ENCODE assay signal across 12 cellular contexts in genomic region chr9:36152741-36153438, GRCh38. TPM values are rescaled to one million over a fixed set of nuclear protein-coding genes. Genes with fewer than 3 reads are reported as not detected.
DNase-seq lines count a peak whose midpoint lies in the region; ATAC-seq, FAIRE-seq and TF ChIP-seq lines count a peak whose summit lies in the region.
"Had no signal": no experiment of that assay in that cellular context is flagged by ENCODE, and none has a peak within 500 bp of the region (broad histone marks: within the 10 kb centered on the region; RNA-seq: fewer than 3 reads in every experiment).

No MANE protein-coding gene starts in this region.

- H3K4me2 ChIP-seq in BLaER1 treated with 17β-estradiol and CSF1 and Interleukin-3, amounts not matched to agents 10 nM and 100 nM: peak overlapping the region; percentile 87 to 99 (median 95)
- H3K4me2 ChIP-seq in K562 (ENCODE audit: insufficient read depth, low read length) (no peak overlapping the region), neural cell (ENCODE audit: low read length) (no peak overlapping the region)

- H4K20me1 ChIP-seq in BLaER1 treated with 17β-estradiol and CSF1 and Interleukin-3, amounts not matched to agents 10 nM and 100 nM: no peaks in the 10 kb centered on the region
- H4K20me1 ChIP-seq in K562 (replicated peaks; ENCODE audit: control insufficient read depth, insufficient read depth, low read length): no peaks in the 10 kb centered on the region
- no peaks in the 10 kb centered on the region for H4K20me1 ChIP-seq in neural cell (ENCODE audit: insufficient read depth)

- H3K4me1 ChIP-seq in BLaER1 treated with 17β-estradiol and CSF1 and Interleukin-3, amounts not matched to agents 10 nM and 100 nM: peaks cover 76 to 93% (median 85%) of the 10 kb centered on the region in 10 experiments
- peaks cover 0 to 11% of the 10 kb centered on the region in 2 experiments; a peak in 3 of 5 replicates for H3K4me1 ChIP-seq in K562 (replicated peaks in 1 of 2; ENCODE audit: control insufficient read depth in 2 of 2, insufficient read depth in 2 of 2, low read length in 2 of 2)

- no peak for TF ChIP-seq RAD21 in K562 (CRISPR knock-in tag; conservative IDR thresholded peaks at IDR 0.05 in 1 of 2, IDR thresholded peaks at IDR 0.05 in 1 of 2)
- TF ChIP-seq RAD21 in neural cell (conservative IDR thresholded peaks at IDR 0.05): no peak

- no peaks in the 10 kb centered on the region for H3K9me2 ChIP-seq in neural cell (ENCODE audit: insufficient read depth, low read length)

- no peak overlapping the region for H2AFZ ChIP-seq in K562 (ENCODE audit: low read depth, low read length)
- no peak overlapping the region for H2AFZ ChIP-seq in neural cell (ENCODE audit: low read depth, low read length)

- H3K27ac Mint-ChIP-seq in HFFc6: peak overlapping the region; percentile 95

- intact Hi-C loops in K562 (cut with micrococcal nuclease): no loop called here

- H3K4me1 Mint-ChIP-seq in HFFc6 (ENCODE audit: low read depth): peaks cover 61% of the 10 kb centered on the region

- TF ChIP-seq POLR2A in K562 (conservative IDR thresholded peaks at IDR 0.05): no peak

- H3K27me3 ChIP-seq in BLaER1 treated with 17β-estradiol and CSF1 and Interleukin-3, amounts not matched to agents 10 nM and 100 nM: no peaks in the 10 kb centered on the region
- no peaks in the 10 kb centered on the region for H3K27me3 ChIP-seq in K562 (ENCODE audit: control insufficient read depth in 2 of 2, insufficient read depth in 2 of 2, low read length in 2 of 2)
- H3K27me3 ChIP-seq in neural cell (ENCODE audit: insufficient read depth, low read depth, low read length): no peaks in the 10 kb centered on the region

- FAIRE-seq in K562 (lab: Jason Lieb, UNC): no peak
- FAIRE-seq: D721Med had no signal

- peaks cover 8 to 22% (median 19%) of the 10 kb centered on the region in 11 experiments; a peak in 20 of 22 replicates for H3K9me3 ChIP-seq in BLaER1 treated with 17β-estradiol and CSF1 and Interleukin-3, amounts not matched to agents 10 nM and 100 nM (replicated peaks in 1 of 11)
- H3K9me3 ChIP-seq in K562 (replicated peaks; ENCODE audit: control insufficient read depth, insufficient read depth, low read depth, low read length) (0 out of 2 replicates have a peak, but pooled peaks cover 1% of the 10 kb centered on the region), neural cell (ENCODE audit: low read length) (no peaks in the 10 kb centered on the region)

- H3K27ac ChIP-seq in BLaER1 treated with 17β-estradiol and CSF1 and Interleukin-3, amounts not matched to agents 10 nM and 100 nM: peak overlapping the region; percentile 83 to 95 (median 92); a peak in 21 of 22 replicates
- H3K27ac ChIP-seq in K562 (ENCODE audit: extremely low read depth, low read depth, low read length): no peak overlapping the region
- peak overlapping the region; percentile 39 for H3K27ac ChIP-seq in neural cell (ENCODE audit: low read length)

- WGBS in K562 (ENCODE audit: insufficient coverage, low coverage, missing lambda C conversion rate): 80% methylated on average over 3 of the region's 10 CpGs

- no peaks in the 10 kb centered on the region for H3K9me3 Mint-ChIP-seq in HFFc6

- H3K36me3 ChIP-seq in BLaER1 treated with 17β-estradiol and CSF1 and Interleukin-3, amounts not matched to agents 10 nM and 100 nM: peaks cover 5 to 39% (median 22%) of the 10 kb centered on the region in 11 experiments; a peak in 20 of 22 replicates
- H3K36me3 ChIP-seq in K562 (ENCODE audit: control insufficient read depth, insufficient read depth, low read length) (no peaks in the 10 kb centered on the region), neural cell (ENCODE audit: insufficient read depth, low read length) (no peaks in the 10 kb centered on the region)

- no peak for TF ChIP-seq CTCF in HFFc6 (IDR thresholded peaks at IDR 0.05)
- TF ChIP-seq CTCF in K562 (IDR thresholded peaks at IDR 0.05 in 2 of 3, conservative IDR thresholded peaks at IDR 0.05 in 1 of 3; ENCODE audit: insufficient read depth in 2 of 3, low read depth in 1 of 3, low read length in 3 of 3): no peak
- no peak for TF ChIP-seq CTCF in neural cell (IDR thresholded peaks at IDR 0.05; ENCODE audit: poor library complexity, severe bottlenecking)

- H3K36me3 Mint-ChIP-seq in HFFc6 (ENCODE audit: low read depth): peaks cover 8% of the 10 kb centered on the region

- CTCF ChIA-PET in K562 (lab: Yijun Ruan, JAX; ENCODE audit: low intra/inter-chr PET ratio): no interaction called here

- peak overlapping the region; percentile 46 to 83 (median 80); a peak in 19 of 22 replicates for H3K9ac ChIP-seq in BLaER1 treated with 17β-estradiol and CSF1 and Interleukin-3, amounts not matched to agents 10 nM and 100 nM
- H3K9ac ChIP-seq in K562 (ENCODE audit: insufficient read depth in 1 of 2, low read depth in 2 of 2, low read length in 2 of 2) (no peak overlapping the region), neural cell (ENCODE audit: low read length) (no peak overlapping the region)

- no peak overlapping the region for H3K4me3 ChIP-seq in BLaER1 treated with 17β-estradiol and CSF1 and Interleukin-3, amounts not matched to agents 10 nM and 100 nM
- H3K4me3 ChIP-seq in K562: no peak overlapping the region
- H3K4me3 ChIP-seq in neural cell (ENCODE audit: low read length): no peak overlapping the region

- H3K9me1 ChIP-seq in K562 (ENCODE audit: control insufficient read depth, insufficient read depth, low read length): no peaks in the 10 kb centered on the region

- no peaks in the 10 kb centered on the region; the same call in 1 of the 2 replicates for H3K27me3 Mint-ChIP-seq in HFFc6 (ENCODE audit: insufficient read depth)

- no peak for TF ChIP-seq EP300 in K562 (IDR thresholded peaks at IDR 0.05; ENCODE audit: low read length)
- no peak for TF ChIP-seq EP300 in neural cell (conservative IDR thresholded peaks at IDR 0.05; ENCODE audit: poor library complexity, severe bottlenecking)

- H3K79me2 ChIP-seq in K562 (ENCODE audit: control insufficient read depth, insufficient read depth, low read length) (no peaks in the 10 kb centered on the region), neural cell (replicated peaks; ENCODE audit: insufficient read depth, low read length) (no peaks in the 10 kb centered on the region)

- no peak for ATAC-seq in K562
- no peak for ATAC-seq in HG02973 (IDR thresholded peaks at IDR 0.05; ENCODE audit: unreplicated experiment)
- ATAC-seq in HG03571 (IDR thresholded peaks at IDR 0.05; ENCODE audit: unreplicated experiment): no peak
- ATAC-seq in GM21528 (IDR thresholded peaks at IDR 0.05; ENCODE audit: low FRiP score, unreplicated experiment): no peak
- ATAC-seq in GM19397 (IDR thresholded peaks at IDR 0.05; ENCODE audit: unreplicated experiment): no peak

- BruUV-seq in K562 (replicated peaks; lab: Mats Ljungman, UMichigan): no TSS peak

- no peaks in the 10 kb centered on the region for H3F3A ChIP-seq in neural cell (ENCODE audit: insufficient read depth, low read length, poor library complexity, severe bottlenecking)

- in situ Hi-C loops in K562 (cut with MboI): no loop called here

- H3K4me3 Mint-ChIP-seq in HFFc6: no peak overlapping the region

- DNase-seq in HFFc6 (no peak), K562 (ENCODE audit: extremely low read depth in 1 of 4, low spot score in 3 of 4) (no peak)
- DNase-seq: GOT3, NCI-H1417, NCI-H69 had no signal

- POLR2A ChIA-PET in K562 (lab: Yijun Ruan, JAX): no interaction called here

RNA-seq across cellular contexts. Expression of gene CCIN, which starts 16.3 kb away (rescaled TPM):
- 1 to 10 TPM in 1 of 6 experiments, under 1 TPM in 5; 0.59 to 2.5 (median 0.73) TPM for total RNA-seq in HFFc6 (2021; fragmentation: NEBNext Ultra II Directional; extraction: Animal tissue kit (Norgen Biotek cat#: 25700))
- not detected in 2 replicates for total RNA-seq in K562 (2011; cell fraction: chromatin; rRNA removed; ENCODE audit: low replicate concordance)
- 0.26 TPM in 1 of 2 replicates, not detected in the other for total RNA-seq in K562 (2011; cell fraction: nucleolus; rRNA removed)
- not detected in 2 replicates for total RNA-seq in K562 (2011; cell fraction: nucleoplasm; rRNA removed)
- total RNA-seq in K562 (2014; rRNA removed) (not detected in 2 replicates), K562 (2014; rRNA removed; fragmentation: Illumina TruSeq; extraction: Trizol) (not detected in 2 replicates), K562 (2015; rRNA removed; fragmentation: Illumina TruSeq; extraction: Trizol) (not detected in 2 replicates), K562 (2021) (not detected in 2 replicates)
- polyA plus RNA-seq in K562 (2011; rRNA removed) (not detected in 2 replicates), K562 (2014; fragmentation: Illumina TruSeq; extraction: Trizol) (not detected in 2 replicates), K562 (2014; fragmentation: Nextera tagmentation; extraction: Ambion mirVana) (not detected), K562 (2014; rRNA removed) (not detected in 2 replicates), neural cell (not detected in 2 replicates)
- 0.04 and 0.09 TPM in 2 replicates for polyA plus RNA-seq in K562 (2011; cell fraction: cytosol; rRNA removed)
- polyA plus RNA-seq in K562 (2011; cell fraction: nucleus; rRNA removed): not detected in 2 replicates
- not detected in 2 replicates for polyA plus RNA-seq in K562 (2012)
- not detected in 2 replicates for polyA minus RNA-seq in K562 (2011; rRNA and poly(A)+ RNA removed)
- not detected in 2 replicates for polyA minus RNA-seq in K562 (2011; cell fraction: cytosol; rRNA and poly(A)+ RNA removed)
- not detected in 2 replicates for polyA minus RNA-seq in K562 (2011; cell fraction: nucleus; rRNA and poly(A)+ RNA removed)
- polyA minus RNA-seq in neural cell: not detected in 2 replicates

RNA-seq across cellular contexts. Expression of gene GLIPR2, which starts 16.4 kb away (rescaled TPM):
- 10 to 100 TPM; 18.1 to 24.7 (median 23.4) TPM for total RNA-seq in HFFc6 (2021; fragmentation: NEBNext Ultra II Directional; extraction: Animal tissue kit (Norgen Biotek cat#: 25700))
- 3.2 and 3.8 TPM in 2 replicates for total RNA-seq in K562 (2011; cell fraction: chromatin; rRNA removed; ENCODE audit: low replicate concordance)
- total RNA-seq in K562 (2011; cell fraction: nucleolus; rRNA removed): 1.7 and 2.2 TPM in 2 replicates
- 2.6 and 4.5 TPM in 2 replicates for total RNA-seq in K562 (2011; cell fraction: nucleoplasm; rRNA removed)
- total RNA-seq in K562 (2014; rRNA removed) (2.0 and 4.0 TPM in 2 replicates), K562 (2014; rRNA removed; fragmentation: Illumina TruSeq; extraction: Trizol) (2.2 and 2.4 TPM in 2 replicates), K562 (2015; rRNA removed; fragmentation: Illumina TruSeq; extraction: Trizol) (1.4 TPM in 2 replicates), K562 (2021) (3.8 and 4.7 TPM in 2 replicates)
- polyA plus RNA-seq in K562 (2011; rRNA removed) (6.9 and 8.8 TPM in 2 replicates), K562 (2014; fragmentation: Illumina TruSeq; extraction: Trizol) (4.4 and 4.8 TPM in 2 replicates), K562 (2014; fragmentation: Nextera tagmentation; extraction: Ambion mirVana) (1 to 10 TPM; 2.7 to 2.9 TPM), K562 (2014; rRNA removed) (4.0 and 4.6 TPM in 2 replicates), neural cell (8.0 and 16.1 TPM in 2 replicates)
- polyA plus RNA-seq in K562 (2011; cell fraction: cytosol; rRNA removed): 5.0 and 5.2 TPM in 2 replicates
- polyA plus RNA-seq in K562 (2011; cell fraction: nucleus; rRNA removed): 2.9 and 3.2 TPM in 2 replicates
- polyA plus RNA-seq in K562 (2012): 2.2 and 2.3 TPM in 2 replicates
- 6.3 and 7.9 TPM in 2 replicates for polyA minus RNA-seq in K562 (2011; rRNA and poly(A)+ RNA removed)
- polyA minus RNA-seq in K562 (2011; cell fraction: cytosol; rRNA and poly(A)+ RNA removed): 2.5 and 4.0 TPM in 2 replicates
- 0.56 and 0.67 TPM in 2 replicates for polyA minus RNA-seq in K562 (2011; cell fraction: nucleus; rRNA and poly(A)+ RNA removed)
- 4.6 and 5.6 TPM in 2 replicates for polyA minus RNA-seq in neural cell

RNA-seq across cellular contexts. Expression of gene CLTA, which starts 37.8 kb away (rescaled TPM):
- total RNA-seq in HFFc6 (2021; fragmentation: NEBNext Ultra II Directional; extraction: Animal tissue kit (Norgen Biotek cat#: 25700)): 100 to 1,000 TPM; 247 to 272 (median 259) TPM
- total RNA-seq in K562 (2011; cell fraction: chromatin; rRNA removed; ENCODE audit: low replicate concordance): 13.9 and 15.8 TPM in 2 replicates
- total RNA-seq in K562 (2011; cell fraction: nucleolus; rRNA removed): 17.2 and 17.5 TPM in 2 replicates
- total RNA-seq in K562 (2011; cell fraction: nucleoplasm; rRNA removed): 19.0 and 24.3 TPM in 2 replicates
- total RNA-seq in K562 (2014; rRNA removed) (186 and 196 TPM in 2 replicates), K562 (2014; rRNA removed; fragmentation: Illumina TruSeq; extraction: Trizol) (129 and 131 TPM in 2 replicates), K562 (2015; rRNA removed; fragmentation: Illumina TruSeq; extraction: Trizol) (156 and 161 TPM in 2 replicates), K562 (2021) (140 and 144 TPM in 2 replicates)
- polyA plus RNA-seq in K562 (2011; rRNA removed) (104 and 137 TPM in 2 replicates), K562 (2014; fragmentation: Illumina TruSeq; extraction: Trizol) (144 and 156 TPM in 2 replicates), K562 (2014; fragmentation: Nextera tagmentation; extraction: Ambion mirVana) (10 to 100 TPM; 37.8 to 39.6 TPM), K562 (2014; rRNA removed) (206 and 219 TPM in 2 replicates), neural cell (420 and 461 TPM in 2 replicates)
- polyA plus RNA-seq in K562 (2011; cell fraction: cytosol; rRNA removed): 89.6 and 109 TPM in 2 replicates
- polyA plus RNA-seq in K562 (2011; cell fraction: nucleus; rRNA removed): 27.8 and 38.7 TPM in 2 replicates
- polyA plus RNA-seq in K562 (2012): 169 and 197 TPM in 2 replicates
- polyA minus RNA-seq in K562 (2011; rRNA and poly(A)+ RNA removed): 60.8 and 67.3 TPM in 2 replicates
- polyA minus RNA-seq in K562 (2011; cell fraction: cytosol; rRNA and poly(A)+ RNA removed): 49.0 and 55.3 TPM in 2 replicates
- polyA minus RNA-seq in K562 (2011; cell fraction: nucleus; rRNA and poly(A)+ RNA removed): 12.7 and 16.2 TPM in 2 replicates
- polyA minus RNA-seq in neural cell: 143 and 157 TPM in 2 replicates

Comparison
In these comparisons a context has a peak if more than half of its experiments do, and no peak if none do; other contexts are left out.
1. H3K4me2 ChIP-seq: peak in BLaER1 treated with 17β-estradiol and CSF1 and Interleukin-3, amounts not matched to agents 10 nM and 100 nM (11 of 11); none in K562 (single experiment) and neural cell (single experiment).
2. H3K9ac ChIP-seq: peak in BLaER1 treated with 17β-estradiol and CSF1 and Interleukin-3, amounts not matched to agents 10 nM and 100 nM (11 of 11); none in K562 (0 of 2) and neural cell (single experiment).